20 cellular contexts compared by ENCODE assay signal in the genomic region with DNA sequence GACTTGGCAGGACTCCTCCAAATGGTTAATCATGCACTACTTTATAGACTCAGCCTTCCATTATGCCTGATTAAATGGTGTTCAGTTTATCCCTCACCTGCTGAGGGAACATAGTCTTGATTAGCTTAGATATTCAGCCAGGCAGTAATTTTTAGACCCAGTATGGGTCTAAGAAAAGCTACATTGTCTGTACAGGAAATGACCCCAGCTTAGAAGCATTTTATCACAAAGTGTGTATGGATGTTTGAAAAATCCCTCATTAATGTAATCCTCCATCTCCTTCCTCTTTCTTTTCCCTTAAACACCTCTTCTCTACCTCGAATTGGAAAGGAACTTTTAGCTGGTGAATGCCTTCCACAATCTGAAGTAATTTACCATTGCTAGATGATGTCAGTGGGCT.
"Had no signal": no experiment of that assay in that cellular context is flagged by ENCODE, and none has a peak within 500 bp of the region (broad histone marks: within the 10 kb centered on the region; RNA-seq: fewer than 3 reads in every experiment).

No MANE protein-coding gene starts in this region.

- H3K4me1 Mint-ChIP-seq: activated naive CD8-positive, alpha-beta T cell treated with anti-CD3 and anti-CD28 coated beads, Interleukin-2, amount 10 ng/mL, durations not matched to agents 7 days and 5 days had no signal

- H3K27ac ChIP-seq: adrenal gland, breast epithelium, KMS-11 had no signal

- DNase-seq: activated CD4-positive, alpha-beta T cell treated with anti-CD3 and anti-CD28 coated beads for 4 hours; activated CD8-positive, alpha-beta memory T cell treated with anti-CD3 and anti-CD28 coated beads, Interleukin-2, amount 50 U/mL, for 48 hours; activated CD8-positive, alpha-beta T cell treated with anti-CD3 and anti-CD28 coated beads for 36 hours; activated naive CD4-positive, alpha-beta T cell treated with anti-CD3 and anti-CD28 coated beads, Interleukin-2, amount 50 U/mL, for 16 hours; activated naive CD8-positive, alpha-beta T cell treated with anti-CD3 and anti-CD28 coated beads, Interleukin-2, amount 10 ng/mL, durations not matched to agents 7 days and 5 days; activated T-cell treated with anti-CD3 and anti-CD28 coated beads, Interleukin-2, amount 50 U/mL, for 1 hour; adrenal gland; anterior cingulate cortex; central memory CD4-positive, alpha-beta T cell; MG63; MV-4-11; NCI-H1436 treated with DMSO at 0.1 percent for 48 hours; NCI-H1930; NCI-H510A treated with DMSO at 0.1 percent for 48 hours; NCI-H748 treated with DMSO at 0.1 percent for 48 hours; SHP77 treated with DMSO at 0.1 percent for 48 hours had no signal

- H3K36me3 Mint-ChIP-seq: activated naive CD8-positive, alpha-beta T cell treated with anti-CD3 and anti-CD28 coated beads, Interleukin-2, amount 10 ng/mL, durations not matched to agents 7 days and 5 days had no signal

- H3K9ac ChIP-seq: KMS-11 had no signal

- H3K4me2 ChIP-seq: KMS-11 had no signal

- H3K36me3 ChIP-seq: adrenal gland, breast epithelium, MG63 had no signal

- ATAC-seq: activated CD4-positive, CD25-positive, alpha-beta regulatory T cell treated with anti-CD3 and anti-CD28 coated beads, Interleukin-2, amount 50 U/mL, for 24 hours; activated CD8-positive, alpha-beta T cell treated with anti-CD3 and anti-CD28 coated beads for 36 hours had no signal

- H3K27ac Mint-ChIP-seq: activated CD8-positive, alpha-beta T cell treated with anti-CD3 and anti-CD28 coated beads for 36 hours; activated naive CD8-positive, alpha-beta T cell treated with anti-CD3 and anti-CD28 coated beads, Interleukin-2, amount 10 ng/mL, durations not matched to agents 7 days and 5 days; T-helper 1 cell treated with Interleukin-12 subunit alpha and Interleukin-12 subunit beta and Interleukin-4 antibody, amounts not matched to agents 30 μg/mL and 1 μg/mL, for 36 hours had no signal

- H3K27me3 ChIP-seq: adrenal gland, breast epithelium, MG63 had no signal

- H3K4me1 ChIP-seq: adrenal gland, breast epithelium had no signal

- H3K27me3 Mint-ChIP-seq: activated CD8-positive, alpha-beta T cell treated with anti-CD3 and anti-CD28 coated beads for 36 hours; activated naive CD8-positive, alpha-beta T cell treated with anti-CD3 and anti-CD28 coated beads, Interleukin-2, amount 10 ng/mL, durations not matched to agents 7 days and 5 days had no signal

- H3K9me3 ChIP-seq: adrenal gland had no signal

- H3K4me3 Mint-ChIP-seq: activated CD8-positive, alpha-beta T cell treated with anti-CD3 and anti-CD28 coated beads for 36 hours; activated naive CD8-positive, alpha-beta T cell treated with anti-CD3 and anti-CD28 coated beads, Interleukin-2, amount 10 ng/mL, durations not matched to agents 7 days and 5 days; T-helper 1 cell treated with Interleukin-12 subunit alpha and Interleukin-12 subunit beta and Interleukin-4 antibody, amounts not matched to agents 30 μg/mL and 1 μg/mL, for 36 hours had no signal

- H3K4me3 ChIP-seq: adrenal gland, breast epithelium, MG63 had no signal
